ENCODE assay signal across 18 cellular contexts in the genomic region with DNA sequence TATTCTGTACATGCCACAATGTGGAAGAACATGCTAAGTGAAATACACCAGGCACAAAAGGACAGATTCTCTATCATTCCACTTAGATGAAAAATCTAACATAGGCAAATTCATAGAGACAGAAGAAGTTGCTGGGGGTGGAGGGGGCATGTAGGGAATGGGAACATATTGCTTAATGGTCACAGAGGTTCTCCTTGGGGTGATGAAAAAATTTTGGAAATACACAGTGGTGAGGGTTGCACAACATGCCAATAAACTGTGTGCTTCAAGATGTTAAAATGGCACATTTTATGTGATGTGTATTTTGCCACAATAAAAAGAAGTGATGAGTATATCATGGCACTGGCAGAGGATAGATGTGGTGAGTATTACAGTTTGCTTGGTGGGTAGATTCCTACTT.
DNase-seq lines count a peak whose midpoint lies in the region; ATAC-seq and TF ChIP-seq lines count a peak whose summit lies in the region.
"Had no signal": no experiment of that assay in that cellular context is flagged by ENCODE, and none has a peak within 500 bp of the region (broad histone marks: within the 10 kb centered on the region; RNA-seq: fewer than 3 reads in every experiment).

No MANE protein-coding gene starts in this region.

- H3K4me3 ChIP-seq in PC-3 (ENCODE audit: low read length): no peak overlapping the region
- H3K4me3 ChIP-seq in foreskin fibroblast (ENCODE audit: low read depth in 1 of 2, low read length in 2 of 2): no peak overlapping the region
- H3K4me3 ChIP-seq in upper lobe of right lung: no peak overlapping the region
- H3K4me3 ChIP-seq: thyroid gland had no signal

- no peaks in the 10 kb centered on the region for H3K9me2 ChIP-seq in PC-3 (replicated peaks; ENCODE audit: low read length)

- H3K27ac ChIP-seq in PC-3 (ENCODE audit: low read length) (0 out of 2 replicates have a peak overlapping the region, but pooled peaks have one; percentile 11), upper lobe of right lung (peak overlapping the region; percentile 71), RWPE1 (no peak overlapping the region), substantia nigra (ENCODE audit: low read depth, low read length, poor library complexity, severe bottlenecking) (no peak overlapping the region)
- H3K27ac ChIP-seq: 22Rv1, thyroid gland had no signal

- H3K9me3 ChIP-seq in PC-3 (ENCODE audit: low read length) (no peaks in the 10 kb centered on the region), upper lobe of right lung (no peaks in the 10 kb centered on the region)
- H3K9me3 ChIP-seq: thyroid gland had no signal

- H3K27me3 ChIP-seq in PC-3 (ENCODE audit: low read length) (no peaks in the 10 kb centered on the region), upper lobe of right lung (no peaks in the 10 kb centered on the region)
- H3K27me3 ChIP-seq: thyroid gland had no signal

- H3K9me3 Mint-ChIP-seq in activated CD8-positive, alpha-beta T cell treated with anti-CD3 and anti-CD28 coated beads, Interleukin-2, amount 10 ng/mL, durations not matched to agents 7 days and 5 days (ENCODE audit: insufficient read depth): peaks cover 5% of the 10 kb centered on the region
- H3K9me3 Mint-ChIP-seq in activated CD8-positive, alpha-beta T cell treated with anti-CD3 and anti-CD28 coated beads for 36 hours: no peaks in the 10 kb centered on the region

- H3K9ac ChIP-seq in PC-3 (ENCODE audit: low read length): no peak overlapping the region

- peaks cover 6% of the 10 kb centered on the region; the same call in 1 of the 2 replicates for H3K79me2 ChIP-seq in PC-3 (ENCODE audit: low read length)

- no peaks in the 10 kb centered on the region for H3K36me3 ChIP-seq in PC-3 (ENCODE audit: low read depth, low read length)
- no peaks in the 10 kb centered on the region for H3K36me3 ChIP-seq in upper lobe of right lung
- H3K36me3 ChIP-seq: thyroid gland had no signal

- no peak for TF ChIP-seq CTCF in activated CD8-positive, alpha-beta T cell treated with anti-CD3 and anti-CD28 coated beads for 36 hours (IDR thresholded peaks at IDR 0.05)
- TF ChIP-seq CTCF in PC-3 (conservative IDR thresholded peaks at IDR 0.05; ENCODE audit: low read depth, low read length) (no peak), foreskin fibroblast (IDR thresholded peaks at IDR 0.05; ENCODE audit: low read depth, low read length) (no peak), upper lobe of right lung (IDR thresholded peaks at IDR 0.05) (no peak), RWPE1 (conservative IDR thresholded peaks at IDR 0.05; ENCODE audit: low read depth) (no peak)

- H3K36me3 Mint-ChIP-seq in activated CD8-positive, alpha-beta T cell treated with anti-CD3 and anti-CD28 coated beads, Interleukin-2, amount 10 ng/mL, durations not matched to agents 7 days and 5 days (ENCODE audit: low read depth): peaks cover 56% of the 10 kb centered on the region
- peaks cover 2% of the 10 kb centered on the region for H3K36me3 Mint-ChIP-seq in activated CD8-positive, alpha-beta T cell treated with anti-CD3 and anti-CD28 coated beads for 36 hours (ENCODE audit: low read depth)

- H2AFZ ChIP-seq in PC-3 (ENCODE audit: low read length): no peak overlapping the region

- H3K4me1 ChIP-seq in PC-3 (ENCODE audit: insufficient read depth, low read length) (peaks cover 55% of the 10 kb centered on the region), upper lobe of right lung (peaks cover 54% of the 10 kb centered on the region)

- CTCF ChIA-PET in activated CD8-positive, alpha-beta T cell treated with anti-CD3 and anti-CD28 coated beads, Interleukin-2, amount 10 ng/mL, durations not matched to agents 7 days and 5 days (lab: Charles Lee): no interaction called here
- CTCF ChIA-PET in activated CD8-positive, alpha-beta T cell treated with anti-CD3 and anti-CD28 coated beads for 36 hours (lab: Charles Lee): no interaction called here
- CTCF ChIA-PET in PC-3 (lab: Charles Lee): no interaction called here
- CTCF ChIA-PET in RWPE1 (lab: Yijun Ruan, JAX): no interaction called here

- intact Hi-C loops in activated CD8-positive, alpha-beta T cell treated with anti-CD3 and anti-CD28 coated beads for 36 hours (cut with micrococcal nuclease): loop anchor here (10.0 kb wide), 1 partner anchor 468 kb away; a partner anchor contains a TSS
- intact Hi-C loops in PC-3 (cut with micrococcal nuclease) (no loop called here), upper lobe of right lung (cut with DNase I) (no loop called here)

- no peak overlapping the region for H3K4me3 Mint-ChIP-seq in activated CD8-positive, alpha-beta T cell treated with anti-CD3 and anti-CD28 coated beads, Interleukin-2, amount 10 ng/mL, durations not matched to agents 7 days and 5 days
- H3K4me3 Mint-ChIP-seq in activated CD8-positive, alpha-beta T cell treated with anti-CD3 and anti-CD28 coated beads for 36 hours: no peak overlapping the region
- H3K4me3 Mint-ChIP-seq: activated CD4-positive, alpha-beta T cell treated with anti-CD3 and anti-CD28 coated beads for 36 hours had no signal

- BruUV-seq in PC-3 (replicated peaks; lab: Mats Ljungman, UMichigan): no TSS peak

- H3K27me3 Mint-ChIP-seq in activated CD8-positive, alpha-beta T cell treated with anti-CD3 and anti-CD28 coated beads, Interleukin-2, amount 10 ng/mL, durations not matched to agents 7 days and 5 days (ENCODE audit: low read depth): no peaks in the 10 kb centered on the region
- no peaks in the 10 kb centered on the region for H3K27me3 Mint-ChIP-seq in activated CD8-positive, alpha-beta T cell treated with anti-CD3 and anti-CD28 coated beads for 36 hours
- H3K27me3 Mint-ChIP-seq: activated CD4-positive, alpha-beta T cell treated with anti-CD3 and anti-CD28 coated beads for 36 hours had no signal

- H3K27ac Mint-ChIP-seq in activated CD8-positive, alpha-beta T cell treated with anti-CD3 and anti-CD28 coated beads, Interleukin-2, amount 10 ng/mL, durations not matched to agents 7 days and 5 days: peak overlapping the region; percentile 18
- H3K27ac Mint-ChIP-seq in activated CD8-positive, alpha-beta T cell treated with anti-CD3 and anti-CD28 coated beads for 36 hours: no peak overlapping the region
- H3K27ac Mint-ChIP-seq: activated CD4-positive, alpha-beta T cell treated with anti-CD3 and anti-CD28 coated beads for 36 hours had no signal

- DNase-seq in activated CD8-positive, alpha-beta T cell treated with anti-CD3 and anti-CD28 coated beads, Interleukin-2, amount 10 ng/mL, durations not matched to agents 7 days and 5 days: no peak
- no peak for DNase-seq in activated CD8-positive, alpha-beta T cell treated with anti-CD3 and anti-CD28 coated beads for 36 hours
- DNase-seq in PC-3: no peak
- DNase-seq in foreskin fibroblast: peak; percentile 72 to 74
- DNase-seq in upper lobe of right lung: no peak
- no peak for DNase-seq in RWPE1 (ENCODE audit: low spot score)
- no peak for DNase-seq in substantia nigra (lab: John Stamatoyannopoulos, UW)
- DNase-seq in ureter (ENCODE audit: low spot score): no peak
- DNase-seq: activated CD4-positive, alpha-beta T cell treated with anti-CD3 and anti-CD28 coated beads for 36 hours; C1 segment of cervical spinal cord; cortex of kidney; DMS153; GF-D8; H7; NCI-H187 treated with DMSO at 0.1 percent for 48 hours; NCI-H446 treated with DMSO at 0.1 percent for 48 hours; thyroid gland had no signal

- ATAC-seq in activated CD8-positive, alpha-beta T cell treated with anti-CD3 and anti-CD28 coated beads, Interleukin-2, amount 10 ng/mL, durations not matched to agents 7 days and 5 days: no peak
- ATAC-seq in activated CD8-positive, alpha-beta T cell treated with anti-CD3 and anti-CD28 coated beads for 36 hours: no peak
- ATAC-seq in PC-3 (no peak), upper lobe of right lung (peak; percentile 4)
- ATAC-seq: activated CD4-positive, alpha-beta T cell treated with anti-CD3 and anti-CD28 coated beads for 36 hours had no signal

- POLR2A ChIA-PET in activated CD8-positive, alpha-beta T cell treated with anti-CD3 and anti-CD28 coated beads, Interleukin-2, amount 10 ng/mL, durations not matched to agents 7 days and 5 days (lab: Charles Lee): no interaction called here
- POLR2A ChIA-PET in activated CD8-positive, alpha-beta T cell treated with anti-CD3 and anti-CD28 coated beads for 36 hours (lab: Charles Lee): interaction anchor here (1.6 kb wide), 1 partner anchor 11 kb away, joined by 4 read pairs; no protein-coding TSS in a partner anchor
- POLR2A ChIA-PET in PC-3 (lab: Charles Lee; ENCODE audit: unreplicated experiment) (no interaction called here), RWPE1 (lab: Yijun Ruan, JAX; ENCODE audit: low non-redundant PET) (no interaction called here)

- H3F3A ChIP-seq in PC-3 (ENCODE audit: low read length, unreplicated experiment): peaks cover 4% of the 10 kb centered on the region

- no peaks in the 10 kb centered on the region for H4K20me1 ChIP-seq in PC-3 (ENCODE audit: low read length)

- peaks cover 31% of the 10 kb centered on the region for H3K4me1 Mint-ChIP-seq in activated CD8-positive, alpha-beta T cell treated with anti-CD3 and anti-CD28 coated beads, Interleukin-2, amount 10 ng/mL, durations not matched to agents 7 days and 5 days (ENCODE audit: low read depth)
- peaks cover 17% of the 10 kb centered on the region for H3K4me1 Mint-ChIP-seq in activated CD8-positive, alpha-beta T cell treated with anti-CD3 and anti-CD28 coated beads for 36 hours (ENCODE audit: low read depth)

- no peak overlapping the region for H3K4me2 ChIP-seq in PC-3 (ENCODE audit: low read length)

Comparison
In these comparisons a context has a peak if more than half of its experiments do, and no peak if none do; other contexts are left out.
1. DNase-seq: peak in foreskin fibroblast (2 of 2); none in activated CD8-positive, alpha-beta T cell treated with anti-CD3 and anti-CD28 coated beads, Interleukin-2, amount 10 ng/mL, durations not matched to agents 7 days and 5 days (single experiment), activated CD8-positive, alpha-beta T cell treated with anti-CD3 and anti-CD28 coated beads for 36 hours (single experiment), PC-3 (single experiment), upper lobe of right lung (single experiment), RWPE1 (single experiment), substantia nigra (0 of 49) and ureter (single experiment).
2. H3K27ac ChIP-seq: peak in PC-3 (single experiment) and upper lobe of right lung (single experiment); none in RWPE1 (single experiment) and substantia nigra (single experiment).